In the genomic region with DNA sequence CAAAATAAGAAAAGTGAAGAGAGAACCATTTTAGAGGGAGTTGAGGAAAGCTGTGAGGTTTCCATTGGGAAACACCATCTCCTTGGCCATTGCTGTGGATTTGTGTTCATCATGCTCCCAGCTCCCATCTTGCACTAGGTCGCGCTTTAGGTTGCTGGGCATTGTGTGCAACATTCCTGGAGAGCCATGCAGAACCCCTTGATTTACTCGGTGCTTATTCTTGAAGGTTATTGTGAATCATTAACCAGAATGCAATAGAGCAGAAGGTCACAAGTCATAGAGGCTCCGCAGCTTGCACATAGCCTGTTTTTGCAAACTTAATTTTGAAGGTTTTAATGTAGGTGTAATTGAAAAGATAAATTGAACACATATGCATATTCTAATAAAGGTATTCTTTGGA, we compare ENCODE assay signal across 17 cellular contexts.
"Had no signal": no experiment of that assay in that cellular context is flagged by ENCODE, and none has a peak within 500 bp of the region (broad histone marks: within the 10 kb centered on the region; RNA-seq: fewer than 3 reads in every experiment).

No MANE protein-coding gene starts in this region.

- DNase-seq: activated CD4-positive, alpha-beta T cell treated with anti-CD3 and anti-CD28 coated beads for 4 hours; activated CD4-positive, alpha-beta T cell treated with anti-CD3 and anti-CD28 coated beads, Interleukin-2, amount 50 U/mL, for 48 hours; activated CD4-positive, CD25-positive, alpha-beta regulatory T cell; activated CD8-positive, alpha-beta memory T cell treated with anti-CD3 and anti-CD28 coated beads, Interleukin-2, amount 50 U/mL, for 48 hours; activated naive CD4-positive, alpha-beta T cell; activated T-cell treated with anti-CD3 and anti-CD28 coated beads, Interleukin-2, amount 50 U/mL, for 4 hours; adrenal gland; central memory CD4-positive, alpha-beta T cell; naive thymus-derived CD4-positive, alpha-beta T cell; retina; substantia nigra; T1000; thyroid gland; uterus had no signal

- H3K27ac ChIP-seq: adrenal gland, ascending aorta, neural progenitor cell, thyroid gland, uterus had no signal

- H3K27me3 ChIP-seq: adrenal gland, ascending aorta, neural progenitor cell, thyroid gland, uterus had no signal

- ATAC-seq: activated T-cell treated with anti-CD3 and anti-CD28 coated beads, Interleukin-2, amount 50 U/mL, for 4 hours; naive thymus-derived CD4-positive, alpha-beta T cell had no signal

- H3K4me1 ChIP-seq: adrenal gland, ascending aorta, neural progenitor cell, thyroid gland, uterus had no signal

- H3K4me3 ChIP-seq: adrenal gland, ascending aorta, lung, neural progenitor cell, thyroid gland, uterus had no signal

- H3K9me3 ChIP-seq: adrenal gland, ascending aorta, thyroid gland, uterus had no signal

- H3K4me2 ChIP-seq: neural progenitor cell had no signal

- H2AFZ ChIP-seq: neural progenitor cell had no signal

- H3K36me3 ChIP-seq: adrenal gland, ascending aorta, neural progenitor cell, thyroid gland, uterus had no signal

- H3K9ac ChIP-seq: neural progenitor cell had no signal
